In genomic region chr15:37100109-37100873, GRCh38 we compare ENCODE assay signal across 8 cellular contexts. TPM values are rescaled to one million over a fixed set of nuclear protein-coding genes. Genes with fewer than 3 reads are reported as not detected.
DNase-seq lines count a peak whose midpoint lies in the region; ATAC-seq and TF ChIP-seq lines count a peak whose summit lies in the region.

Gene MEIS2, minus strand, starts transcription at chr15:37100549. Its CDS starts 1,083 bp downstream, at chr15:37099466.

- POLR2A ChIA-PET in activated CD4-positive, alpha-beta memory T cell treated with anti-CD3 and anti-CD28 coated beads for 36 hours (lab: Charles Lee): interaction anchor here (0.7 kb wide), 1 partner anchor 1192 kb away, joined by 3 read pairs; no protein-coding TSS in a partner anchor

- ATAC-seq in GM18517 (IDR thresholded peaks at IDR 0.05; ENCODE audit: unreplicated experiment) (peak; percentile 39), HG03460 (IDR thresholded peaks at IDR 0.05; ENCODE audit: unreplicated experiment) (peak; percentile 33)

- H3K4me1 ChIP-seq in testis: peaks cover 2% of the 10 kb centered on the region

- H3K9me3 Mint-ChIP-seq in activated CD4-positive, alpha-beta memory T cell treated with anti-CD3 and anti-CD28 coated beads for 36 hours: peaks cover 7% of the 10 kb centered on the region

- WGBS in testis, 2 donors: 0 to 1% methylated on average over 60 to 62 of the region's 63 CpGs

- no peak for TF ChIP-seq CTCF in testis (IDR thresholded peaks at IDR 0.05)

- H3K27ac Mint-ChIP-seq in activated CD4-positive, alpha-beta memory T cell treated with anti-CD3 and anti-CD28 coated beads for 36 hours: peak within 1 kb of the TSS; percentile 50

- peaks cover 10% of the 10 kb centered on the region for H3K36me3 Mint-ChIP-seq in activated CD4-positive, alpha-beta memory T cell treated with anti-CD3 and anti-CD28 coated beads for 36 hours

- peak within 1 kb of the TSS; percentile 88 to 94 for H3K27ac ChIP-seq in testis

- TF ChIP-seq POLR2A in erythroblast (IDR thresholded peaks at IDR 0.05; ENCODE audit: low read length): no peak
- TF ChIP-seq POLR2A in testis (IDR thresholded peaks at IDR 0.05): no peak

- H3K27me3 ChIP-seq in testis: no peaks in the 10 kb centered on the region

- peaks cover 43% of the 10 kb centered on the region for H3K4me1 Mint-ChIP-seq in activated CD4-positive, alpha-beta memory T cell treated with anti-CD3 and anti-CD28 coated beads for 36 hours (ENCODE audit: low read depth)

- peak; percentile 95 for DNase-seq in AG08396 (ENCODE audit: low spot score)
- peak; percentile 91 for DNase-seq in NCI-H510A (lab: John Stamatoyannopoulos, UW)
- DNase-seq in activated CD4-positive, alpha-beta memory T cell treated with anti-CD3 and anti-CD28 coated beads for 36 hours: peak; percentile 67
- DNase-seq in erythroblast (lab: John Stamatoyannopoulos, UW): peak; percentile 83 to 89
- DNase-seq in midbrain (lab: John Stamatoyannopoulos, UW): peak; percentile 92
- DNase-seq in testis: peak; percentile 92

- H3K27me3 Mint-ChIP-seq in activated CD4-positive, alpha-beta memory T cell treated with anti-CD3 and anti-CD28 coated beads for 36 hours: peaks cover 80% of the 10 kb centered on the region

- peak within 1 kb of the TSS; percentile 86 for H3K4me3 Mint-ChIP-seq in activated CD4-positive, alpha-beta memory T cell treated with anti-CD3 and anti-CD28 coated beads for 36 hours

- intact Hi-C loops in activated CD4-positive, alpha-beta memory T cell treated with anti-CD3 and anti-CD28 coated beads for 36 hours (cut with micrococcal nuclease): loop anchor here (10.0 kb wide), 1 partner anchor 595 kb away; no protein-coding TSS in a partner anchor
- intact Hi-C loops in testis (cut with DNase I; ENCODE audit: low total_unique reads): no loop called here

- H3K4me3 ChIP-seq in testis: peak within 1 kb of the TSS; percentile 77 to 82

- H3K36me3 ChIP-seq in testis (ENCODE audit: low read depth, missing control alignments): no peaks in the 10 kb centered on the region

- CTCF ChIA-PET in activated CD4-positive, alpha-beta memory T cell treated with anti-CD3 and anti-CD28 coated beads for 36 hours (lab: Charles Lee): interaction anchor here (1.2 kb wide), 1 partner anchor 36 kb away, joined by 3 read pairs; no protein-coding TSS in a partner anchor

- no peaks in the 10 kb centered on the region for H3K9me3 ChIP-seq in testis

RNA-seq across cellular contexts. Expression of gene MEIS2, which starts in this region (rescaled TPM):
- not detected for total RNA-seq in activated CD4-positive, alpha-beta memory T cell treated with anti-CD3 and anti-CD28 coated beads for 36 hours
- total RNA-seq in testis: 10 to 100 TPM; 15.7 to 19.4 TPM
- polyA plus RNA-seq in testis (ENCODE audit: insufficient read depth, low read depth, low replicate concordance): 7.0 TPM

Comparison
In these comparisons a context has a peak if more than half of its experiments do, and no peak if none do; other contexts are left out.
1. Peak in every context shown above with its lines: DNase-seq, ATAC-seq, H3K4me3 ChIP-seq and H3K27ac ChIP-seq.
2. RNA of gene MEIS2 (total RNA-seq): 15.7 to 19.4 TPM in testis; not detected in activated CD4-positive, alpha-beta memory T cell treated with anti-CD3 and anti-CD28 coated beads for 36 hours; every median in the first group is over 10 times any median in the second.
3. Peak in DNase-seq in activated CD4-positive, alpha-beta memory T cell treated with anti-CD3 and anti-CD28 coated beads for 36 hours; RNA of the gene not detected or under 1 TPM.